ENCODE assay signal across 18 cellular contexts in the genomic region with DNA sequence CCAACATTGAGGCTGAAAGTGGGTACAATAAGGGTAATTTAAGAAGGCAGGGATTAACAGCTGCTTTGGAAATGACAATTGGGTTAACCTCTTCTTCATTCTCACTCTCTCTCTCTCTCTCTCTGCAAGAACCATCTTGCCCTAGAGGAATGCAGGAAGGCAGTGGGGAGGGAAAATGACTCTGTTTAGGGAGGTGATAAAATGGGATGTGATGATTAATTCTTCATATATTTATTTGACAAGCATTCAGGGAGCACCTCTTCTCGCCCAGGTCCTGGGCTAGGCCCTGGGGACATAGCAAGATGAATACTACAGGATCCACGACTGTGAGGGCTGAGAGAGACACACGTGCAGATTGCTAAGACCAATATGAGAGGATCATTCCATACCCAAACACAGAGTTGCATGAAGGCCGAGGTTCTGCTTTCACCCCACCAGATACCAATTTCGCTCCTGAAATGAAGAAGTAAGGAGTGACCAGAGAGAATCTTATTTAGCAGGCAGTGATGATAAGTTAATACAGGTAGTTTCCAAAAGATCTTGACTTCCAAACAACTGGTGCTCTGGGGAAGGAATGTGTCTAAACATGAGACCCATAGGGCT. TPM values are rescaled to one million over a fixed set of nuclear protein-coding genes. Genes with fewer than 3 reads are reported as not detected.
DNase-seq lines count a peak whose midpoint lies in the region; ATAC-seq, FAIRE-seq and TF ChIP-seq lines count a peak whose summit lies in the region.
"Had no signal": no experiment of that assay in that cellular context is flagged by ENCODE, and none has a peak within 500 bp of the region (broad histone marks: within the 10 kb centered on the region; RNA-seq: fewer than 3 reads in every experiment).

No MANE protein-coding gene starts in this region.

- no peaks in the 10 kb centered on the region for H3K27me3 ChIP-seq in K562 (ENCODE audit: control insufficient read depth in 2 of 2, insufficient read depth in 2 of 2, low read length in 2 of 2)
- H3K27me3 ChIP-seq in osteoblast (ENCODE audit: insufficient read depth, low read length): no peaks in the 10 kb centered on the region
- H3K27me3 ChIP-seq: esophagus muscularis mucosa, ovary, spleen had no signal

- ATAC-seq in K562: no peak
- ATAC-seq in GM19328 (IDR thresholded peaks at IDR 0.05; ENCODE audit: unreplicated experiment): no peak
- ATAC-seq: left cardiac atrium had no signal

- CTCF ChIA-PET in K562 (lab: Yijun Ruan, JAX; ENCODE audit: low intra/inter-chr PET ratio): no interaction called here

- DNase-seq in GM12865 (ENCODE audit: low read depth) (peak; percentile 60), NCI-H226 (peak; percentile 75), K562 (ENCODE audit: extremely low read depth in 1 of 4, low spot score in 3 of 4) (no peak), osteoblast (ENCODE audit: insufficient read length, low spot score, missing footprints) (no peak), SKM-1 treated with dmso at 0.1 percent for 144 hours (lab: John Stamatoyannopoulos, UW; ENCODE audit: unreplicated experiment) (no peak), NCI-H2227 treated with DMSO at 0.1 percent for 48 hours (lab: John Stamatoyannopoulos, UW) (no peak)
- DNase-seq: activated CD4-positive, alpha-beta T cell treated with anti-CD3 and anti-CD28 coated beads for 4 hours; activated T-cell treated with anti-CD3 and anti-CD28 coated beads, Interleukin-2, amount 50 U/mL, for 1 hour; DND-41; left cardiac atrium; NCI-H1417; NCI-H446; ovary; spleen; T-helper 2 cell had no signal

- WGBS in K562 (ENCODE audit: insufficient coverage, low coverage, missing lambda C conversion rate): 39% methylated on average over 5 of the region's 5 CpGs

- intact Hi-C loops in K562 (cut with micrococcal nuclease): no loop called here

- no TSS peak for BruUV-seq in K562 (replicated peaks; lab: Mats Ljungman, UMichigan)

- H2AFZ ChIP-seq in K562 (ENCODE audit: low read depth, low read length) (peak overlapping the region; percentile 30), osteoblast (ENCODE audit: low read length) (peak overlapping the region; percentile 56)

- peak; percentile 23 for FAIRE-seq in K562 (lab: Jason Lieb, UNC)

- no peak overlapping the region for H3K27ac ChIP-seq in K562 (ENCODE audit: extremely low read depth, low read depth, low read length)
- H3K27ac ChIP-seq in osteoblast (ENCODE audit: low read depth, low read length): peak overlapping the region; percentile 5
- H3K27ac ChIP-seq: C4-2B, esophagus muscularis mucosa, ovary had no signal

- TF ChIP-seq CTCF in GM12865 (IDR thresholded peaks at IDR 0.05; ENCODE audit: insufficient read depth, low read depth, low read length, missing control alignments) (no peak), K562 (IDR thresholded peaks at IDR 0.05 in 2 of 3, conservative IDR thresholded peaks at IDR 0.05 in 1 of 3; ENCODE audit: insufficient read depth in 2 of 3, low read depth in 1 of 3, low read length in 3 of 3) (no peak), osteoblast (IDR thresholded peaks at IDR 0.05; ENCODE audit: extremely low read depth, low read depth, low read length) (no peak)

- no peak for TF ChIP-seq EP300 in K562 (IDR thresholded peaks at IDR 0.05; ENCODE audit: low read length)

- H4K20me1 ChIP-seq in K562 (replicated peaks; ENCODE audit: control insufficient read depth, insufficient read depth, low read length): no peaks in the 10 kb centered on the region
- H4K20me1 ChIP-seq in osteoblast (ENCODE audit: insufficient read depth, low read length): no peaks in the 10 kb centered on the region

- H3K9ac ChIP-seq in K562 (ENCODE audit: insufficient read depth in 1 of 2, low read depth in 2 of 2, low read length in 2 of 2): no peak overlapping the region

- H3K79me2 ChIP-seq in K562 (ENCODE audit: control insufficient read depth, insufficient read depth, low read length) (no peaks in the 10 kb centered on the region), osteoblast (ENCODE audit: insufficient read depth, low read length) (no peaks in the 10 kb centered on the region)

- POLR2A ChIA-PET in K562 (lab: Yijun Ruan, JAX): interaction anchor here (1.4 to 2.6 kb wide), 2 partner anchors 9 to 14 kb away, joined by 3 to 8 read pairs; no protein-coding TSS in a partner anchor

- no peaks in the 10 kb centered on the region for H3K9me1 ChIP-seq in K562 (ENCODE audit: control insufficient read depth, insufficient read depth, low read length)

- in situ Hi-C loops in K562 (cut with MboI): no loop called here

- no peak for TF ChIP-seq RAD21 in K562 (CRISPR knock-in tag; conservative IDR thresholded peaks at IDR 0.05 in 1 of 2, IDR thresholded peaks at IDR 0.05 in 1 of 2)

- no peak for TF ChIP-seq POLR2A in K562 (conservative IDR thresholded peaks at IDR 0.05)

- no peaks in the 10 kb centered on the region for H3K9me3 ChIP-seq in K562 (replicated peaks; ENCODE audit: control insufficient read depth, insufficient read depth, low read depth, low read length)
- no peaks in the 10 kb centered on the region for H3K9me3 ChIP-seq in osteoblast (ENCODE audit: low read depth, low read length)
- H3K9me3 ChIP-seq: esophagus muscularis mucosa, ovary, spleen had no signal

- H3K36me3 ChIP-seq in K562 (ENCODE audit: control insufficient read depth, insufficient read depth, low read length) (no peaks in the 10 kb centered on the region), osteoblast (ENCODE audit: insufficient read depth, low read length) (no peaks in the 10 kb centered on the region)
- H3K36me3 ChIP-seq: esophagus muscularis mucosa, ovary, spleen had no signal

- no peak overlapping the region for H3K4me2 ChIP-seq in K562 (ENCODE audit: insufficient read depth, low read length)
- peak overlapping the region; percentile 28 for H3K4me2 ChIP-seq in osteoblast (ENCODE audit: insufficient read depth, low read length)

- H3K4me1 ChIP-seq in K562 (replicated peaks in 1 of 2; ENCODE audit: control insufficient read depth in 2 of 2, insufficient read depth in 2 of 2, low read length in 2 of 2) (peaks cover 4 to 9% of the 10 kb centered on the region in 2 experiments; a peak in 3 of 5 replicates), osteoblast (ENCODE audit: insufficient read depth, low read length) (peaks cover 34% of the 10 kb centered on the region)
- H3K4me1 ChIP-seq: esophagus muscularis mucosa had no signal

- H3K4me3 ChIP-seq in GM12865 (ENCODE audit: low read depth, low read length): no peak overlapping the region
- H3K4me3 ChIP-seq in K562: no peak overlapping the region
- H3K4me3 ChIP-seq in osteoblast (ENCODE audit: insufficient read depth, low read length): no peak overlapping the region
- H3K4me3 ChIP-seq: esophagus muscularis mucosa, ovary, spleen had no signal

TF ChIP-seq in K562, 482 proteins besides CTCF, POLR2A, EP300 and RAD21 (continues in another document):
- TF ChIP-seq E2F3 (CRISPR knock-in tag; IDR thresholded peaks at IDR 0.05) (no peak), RBM25 (IDR thresholded peaks at IDR 0.05; ENCODE audit: low read depth, low read length, severe bottlenecking) (no peak), XRCC4 (IDR thresholded peaks at IDR 0.05; ENCODE audit: extremely low read depth, insufficient read depth, insufficient read length) (no peak), TRIM24 (IDR thresholded peaks at IDR 0.05) (no peak), CBX8 (IDR thresholded peaks at IDR 0.05; ENCODE audit: borderline replicate concordance, extremely low read depth, low read depth, low read length, poor library complexity, severe bottlenecking) (no peak), SNRNP70 (optimal IDR thresholded peaks at IDR 0.05; ENCODE audit: low read depth, low read length) (no peak), NR2C1 (IDR thresholded peaks at IDR 0.05) (no peak), NR2C1 (tag; IDR thresholded peaks at IDR 0.05) (no peak)
- TF ChIP-seq, protein P1, sequence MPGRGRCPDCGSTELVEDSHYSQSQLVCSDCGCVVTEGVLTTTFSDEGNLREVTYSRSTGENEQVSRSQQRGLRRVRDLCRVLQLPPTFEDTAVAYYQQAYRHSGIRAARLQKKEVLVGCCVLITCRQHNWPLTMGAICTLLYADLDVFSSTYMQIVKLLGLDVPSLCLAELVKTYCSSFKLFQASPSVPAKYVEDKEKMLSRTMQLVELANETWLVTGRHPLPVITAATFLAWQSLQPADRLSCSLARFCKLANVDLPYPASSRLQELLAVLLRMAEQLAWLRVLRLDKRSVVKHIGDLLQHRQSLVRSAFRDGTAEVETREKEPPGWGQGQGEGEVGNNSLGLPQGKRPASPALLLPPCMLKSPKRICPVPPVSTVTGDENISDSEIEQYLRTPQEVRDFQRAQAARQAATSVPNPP (IDR thresholded peaks at IDR 0.05; ENCODE audit: borderline replicate concordance, insufficient read depth, insufficient read length): no peak
- TF ChIP-seq, protein P2, sequence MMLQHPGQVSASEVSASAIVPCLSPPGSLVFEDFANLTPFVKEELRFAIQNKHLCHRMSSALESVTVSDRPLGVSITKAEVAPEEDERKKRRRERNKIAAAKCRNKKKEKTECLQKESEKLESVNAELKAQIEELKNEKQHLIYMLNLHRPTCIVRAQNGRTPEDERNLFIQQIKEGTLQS (IDR thresholded peaks at IDR 0.05): no peak
- TF ChIP-seq, protein P2 (CRISPR knock-in tag; conservative IDR thresholded peaks at IDR 0.05): no peak

RNA-seq across cellular contexts. Expression of a gene that starts 13.3 kb away (rescaled TPM):
- 39.8 and 48.2 TPM in 2 replicates for total RNA-seq in K562 (2011; cell fraction: chromatin; rRNA removed; ENCODE audit: low replicate concordance)
- total RNA-seq in K562 (2011; cell fraction: nucleolus; rRNA removed): 25.1 and 26.7 TPM in 2 replicates
- total RNA-seq in K562 (2011; cell fraction: nucleoplasm; rRNA removed): 44.3 and 59.5 TPM in 2 replicates
- total RNA-seq in K562 (2014; rRNA removed) (56.4 and 69.8 TPM in 2 replicates), K562 (2014; rRNA removed; fragmentation: Illumina TruSeq; extraction: Trizol) (44.5 and 49.4 TPM in 2 replicates), K562 (2015; rRNA removed; fragmentation: Illumina TruSeq; extraction: Trizol) (58.5 and 58.9 TPM in 2 replicates), K562 (2021) (71.9 and 80.4 TPM in 2 replicates), osteoblast (27.4 and 28.6 TPM in 2 replicates)
- polyA plus RNA-seq in K562 (2011; rRNA removed) (31.5 and 53.1 TPM in 2 replicates), K562 (2014; fragmentation: Illumina TruSeq; extraction: Trizol) (85.3 and 88.7 TPM in 2 replicates), K562 (2014; fragmentation: Nextera tagmentation; extraction: Ambion mirVana) (10 to 100 TPM; 11.0 to 15.7 TPM), K562 (2014; rRNA removed) (52.5 and 54.0 TPM in 2 replicates)
- polyA plus RNA-seq in K562 (2011; cell fraction: cytosol; rRNA removed): 38.3 and 62.4 TPM in 2 replicates
- polyA plus RNA-seq in K562 (2011; cell fraction: nucleus; rRNA removed): 50.2 and 94.2 TPM in 2 replicates
- polyA plus RNA-seq in K562 (2012): 56.3 and 67.9 TPM in 2 replicates
- polyA minus RNA-seq in K562 (2011; rRNA and poly(A)+ RNA removed): 40.7 and 49.1 TPM in 2 replicates
- 25.5 and 37.9 TPM in 2 replicates for polyA minus RNA-seq in K562 (2011; cell fraction: cytosol; rRNA and poly(A)+ RNA removed)
- polyA minus RNA-seq in K562 (2011; cell fraction: nucleus; rRNA and poly(A)+ RNA removed): 13.3 and 26.4 TPM in 2 replicates

Comparison
In these comparisons a context has a peak if more than half of its experiments do, and no peak if none do; other contexts are left out.
1. DNase-seq: peak in GM12865 (single experiment) and NCI-H226 (single experiment); none in K562 (0 of 4), osteoblast (single experiment), SKM-1 treated with dmso at 0.1 percent for 144 hours (single experiment) and NCI-H2227 treated with DMSO at 0.1 percent for 48 hours (single experiment).